Comparison of ENCODE assay signal across 2 cellular contexts in genomic region chr5:16579142-16579541, GRCh38.
TF ChIP-seq lines count a peak whose summit lies in the region.

No MANE protein-coding gene starts in this region.

TF ChIP-seq in Ishikawa, 13 proteins besides CTCF, POLR2A, EP300 and RAD21 (continued from another document):
- TF ChIP-seq USF1 (IDR thresholded peaks at IDR 0.05) (no peak), TAF1 (IDR thresholded peaks at IDR 0.05; ENCODE audit: low read depth) (no peak)

TF ChIP-seq in H1, 55 proteins besides CTCF, POLR2A, EP300 and RAD21 (continued from another document):
- TF ChIP-seq TEAD4 (IDR thresholded peaks at IDR 0.05; ENCODE audit: low read depth, low read length) (no peak), SIX5 (IDR thresholded peaks at IDR 0.05; ENCODE audit: low read depth, low read length) (no peak), YY1 (IDR thresholded peaks at IDR 0.05; ENCODE audit: low read depth, low read length) (no peak), E2F6 (IDR thresholded peaks at IDR 0.05) (no peak), ASH2L (IDR thresholded peaks at IDR 0.05; ENCODE audit: low read length) (no peak), FOSL1 (IDR thresholded peaks at IDR 0.05; ENCODE audit: insufficient read depth, low read depth, low read length) (no peak), JUN (IDR thresholded peaks at IDR 0.05; ENCODE audit: low read depth, low read length) (no peak), POU5F1 (IDR thresholded peaks at IDR 0.05; ENCODE audit: low read depth, low read length) (no peak), CHD1 (IDR thresholded peaks at IDR 0.05; ENCODE audit: low read depth, low read length) (no peak)
TF ChIP-seq in H1: peak in this region for 0.
